ENCODE assay signal across 22 cellular contexts in the genomic region with DNA sequence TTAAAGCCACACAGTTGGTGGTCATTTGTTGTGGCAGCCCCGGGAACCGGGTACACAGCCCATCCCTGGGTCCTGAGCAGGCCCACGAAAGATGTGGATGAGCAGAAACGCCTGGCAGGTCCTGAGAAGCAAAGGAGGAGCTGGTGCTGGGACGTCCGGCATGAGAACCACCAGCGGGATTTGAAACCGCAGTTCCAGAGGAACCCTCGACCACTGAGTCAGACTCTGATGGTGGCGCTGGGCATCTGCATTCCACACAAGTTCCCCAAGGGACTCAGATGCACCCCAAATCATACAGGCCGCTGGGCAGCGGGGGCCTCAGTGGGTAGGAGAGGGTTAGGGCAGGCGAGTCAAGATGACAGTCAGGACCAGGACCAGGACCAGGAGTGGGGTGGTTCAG.
"Had no signal": no experiment of that assay in that cellular context is flagged by ENCODE, and none has a peak within 500 bp of the region (broad histone marks: within the 10 kb centered on the region; RNA-seq: fewer than 3 reads in every experiment).

No MANE protein-coding gene starts in this region.

- H3K4me3 ChIP-seq: SJCRH30 had no signal

- H3K4me3 Mint-ChIP-seq: IgD-negative memory B cell had no signal

- H3K27me3 ChIP-seq: SJCRH30 had no signal

- H3K27ac Mint-ChIP-seq: IgD-negative memory B cell had no signal

- H3K36me3 ChIP-seq: SJCRH30 had no signal

- H3K9me3 ChIP-seq: SJCRH30 had no signal

- ATAC-seq: HepG2, SK-N-SH treated with all-trans-retinoic acid at 6 μM for 48 hours had no signal

- DNase-seq: KBM-7, MV-4-11, NCI-H1048, NCI-H1105, NCI-H1417 treated with DMSO at 0.1 percent for 48 hours, NCI-H146, NCI-H1694 treated with DMSO at 0.1 percent for 48 hours, NCI-H1930, NCI-H2081, NCI-H2107, NCI-H226, NCI-H446, NCI-H510A, NCI-H524 treated with DMSO at 0.1 percent for 48 hours, NCI-H69, NCI-H774, RPMI8226, SHP77 treated with DMSO at 0.1 percent for 48 hours, SJCRH30 had no signal

- H3K4me1 ChIP-seq: SJCRH30 had no signal

- H3K27ac ChIP-seq: SJCRH30 had no signal

- H3K4me1 Mint-ChIP-seq: IgD-negative memory B cell had no signal

- H3K36me3 Mint-ChIP-seq: IgD-negative memory B cell had no signal
